Comparison of ENCODE assay signal across 1 cellular context in the genomic region with DNA sequence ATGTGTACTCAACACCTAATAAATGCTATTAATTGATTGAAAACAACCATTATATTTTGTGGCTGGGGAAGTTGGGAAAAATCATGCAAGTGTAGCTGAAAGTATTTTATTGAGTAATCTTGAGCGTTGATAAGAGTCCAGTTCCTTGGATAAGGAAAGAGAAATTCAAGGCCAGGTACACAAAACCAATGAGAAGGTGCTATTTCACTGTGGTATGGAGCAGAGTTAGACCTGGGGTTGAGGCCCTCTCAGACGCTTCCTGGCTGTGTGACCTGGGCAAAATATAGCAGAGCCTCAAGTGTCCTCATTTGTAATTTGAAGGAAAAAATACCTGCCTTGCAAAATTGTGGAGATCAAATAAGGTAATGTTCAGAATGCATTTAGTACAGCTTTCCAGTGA.
TF ChIP-seq lines count a peak whose summit lies in the region.

No MANE protein-coding gene starts in this region.

TF ChIP-seq in GM23338, 12 proteins besides CTCF, POLR2A, EP300 and RAD21 (continued from another document):
- TF ChIP-seq, protein P1, sequence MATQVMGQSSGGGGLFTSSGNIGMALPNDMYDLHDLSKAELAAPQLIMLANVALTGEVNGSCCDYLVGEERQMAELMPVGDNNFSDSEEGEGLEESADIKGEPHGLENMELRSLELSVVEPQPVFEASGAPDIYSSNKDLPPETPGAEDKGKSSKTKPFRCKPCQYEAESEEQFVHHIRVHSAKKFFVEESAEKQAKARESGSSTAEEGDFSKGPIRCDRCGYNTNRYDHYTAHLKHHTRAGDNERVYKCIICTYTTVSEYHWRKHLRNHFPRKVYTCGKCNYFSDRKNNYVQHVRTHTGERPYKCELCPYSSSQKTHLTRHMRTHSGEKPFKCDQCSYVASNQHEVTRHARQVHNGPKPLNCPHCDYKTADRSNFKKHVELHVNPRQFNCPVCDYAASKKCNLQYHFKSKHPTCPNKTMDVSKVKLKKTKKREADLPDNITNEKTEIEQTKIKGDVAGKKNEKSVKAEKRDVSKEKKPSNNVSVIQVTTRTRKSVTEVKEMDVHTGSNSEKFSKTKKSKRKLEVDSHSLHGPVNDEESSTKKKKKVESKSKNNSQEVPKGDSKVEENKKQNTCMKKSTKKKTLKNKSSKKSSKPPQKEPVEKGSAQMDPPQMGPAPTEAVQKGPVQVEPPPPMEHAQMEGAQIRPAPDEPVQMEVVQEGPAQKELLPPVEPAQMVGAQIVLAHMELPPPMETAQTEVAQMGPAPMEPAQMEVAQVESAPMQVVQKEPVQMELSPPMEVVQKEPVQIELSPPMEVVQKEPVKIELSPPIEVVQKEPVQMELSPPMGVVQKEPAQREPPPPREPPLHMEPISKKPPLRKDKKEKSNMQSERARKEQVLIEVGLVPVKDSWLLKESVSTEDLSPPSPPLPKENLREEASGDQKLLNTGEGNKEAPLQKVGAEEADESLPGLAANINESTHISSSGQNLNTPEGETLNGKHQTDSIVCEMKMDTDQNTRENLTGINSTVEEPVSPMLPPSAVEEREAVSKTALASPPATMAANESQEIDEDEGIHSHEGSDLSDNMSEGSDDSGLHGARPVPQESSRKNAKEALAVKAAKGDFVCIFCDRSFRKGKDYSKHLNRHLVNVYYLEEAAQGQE (IDR thresholded peaks at IDR 0.05; ENCODE audit: unreplicated experiment), result no peak
- TF ChIP-seq POLR2AphosphoS5 (IDR thresholded peaks at IDR 0.05; ENCODE audit: low read depth) (no peak), JUNB (IDR thresholded peaks at IDR 0.05; ENCODE audit: unreplicated experiment) (no peak), CREB1 (CRISPR knock-in tag; IDR thresholded peaks at IDR 0.05; ENCODE audit: low read depth) (no peak), EZH2phosphoT487 (IDR thresholded peaks at IDR 0.05; ENCODE audit: unreplicated experiment) (no peak), STAT1 (IDR thresholded peaks at IDR 0.05; ENCODE audit: unreplicated experiment) (no peak), EZH2 (IDR thresholded peaks at IDR 0.05; ENCODE audit: low read depth, unreplicated experiment) (no peak), ZNF331 (CRISPR knock-in tag; IDR thresholded peaks at IDR 0.05; ENCODE audit: low read depth) (no peak), ZNF114 (CRISPR knock-in tag; IDR thresholded peaks at IDR 0.05) (no peak)
- TF ChIP-seq, protein P2, sequence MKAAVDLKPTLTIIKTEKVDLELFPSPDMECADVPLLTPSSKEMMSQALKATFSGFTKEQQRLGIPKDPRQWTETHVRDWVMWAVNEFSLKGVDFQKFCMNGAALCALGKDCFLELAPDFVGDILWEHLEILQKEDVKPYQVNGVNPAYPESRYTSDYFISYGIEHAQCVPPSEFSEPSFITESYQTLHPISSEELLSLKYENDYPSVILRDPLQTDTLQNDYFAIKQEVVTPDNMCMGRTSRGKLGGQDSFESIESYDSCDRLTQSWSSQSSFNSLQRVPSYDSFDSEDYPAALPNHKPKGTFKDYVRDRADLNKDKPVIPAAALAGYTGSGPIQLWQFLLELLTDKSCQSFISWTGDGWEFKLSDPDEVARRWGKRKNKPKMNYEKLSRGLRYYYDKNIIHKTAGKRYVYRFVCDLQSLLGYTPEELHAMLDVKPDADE (IDR thresholded peaks at IDR 0.05), result no peak
